11 cellular contexts compared by ENCODE assay signal in genomic region chr13:110592670-110593069, GRCh38. TPM values are rescaled to one million over a fixed set of nuclear protein-coding genes. Genes with fewer than 3 reads are reported as not detected.
A peak's percentile ranks its signal among the peaks of the same experiment; 100 is the strongest.
DNase-seq lines count a peak whose midpoint lies in the region; ATAC-seq and TF ChIP-seq lines count a peak whose summit lies in the region.
"Had no signal": no experiment of that assay in that cellular context is flagged by ENCODE, and none has a peak within 500 bp of the region (broad histone marks: within the 10 kb centered on the region; RNA-seq: fewer than 3 reads in every experiment).

No MANE protein-coding gene starts in this region.

- intact Hi-C loops in thyroid gland (cut with DNase I), result loop anchor here (5.0 kb wide), 1 partner anchor 225 kb away; no protein-coding TSS in a partner anchor
- intact Hi-C loops in left ventricle myocardium superior (cut with micrococcal nuclease), result loop anchor here (2.0 to 10.0 kb wide), 2 partner anchors 226 to 452 kb away; no protein-coding TSS in a partner anchor

- H3K4me3 ChIP-seq in ACC112 (ENCODE audit: low read depth, low read length), result no peak overlapping the region
- H3K4me3 ChIP-seq in thyroid gland (replicated peaks in 1 of 3), result no peak overlapping the region

- no peak for TF ChIP-seq CTCF in thyroid gland (IDR thresholded peaks at IDR 0.05)

- WGBS in thyroid gland, 2 donors, result 85 to 89% methylated on average over 2 of the region's 2 CpGs

- H3K27me3 ChIP-seq in ACC112 (ENCODE audit: insufficient read depth, low read length) (no peaks in the 10 kb centered on the region), thyroid gland (no peaks in the 10 kb centered on the region)

- no peaks in the 10 kb centered on the region for H3K79me2 ChIP-seq in ACC112 (ENCODE audit: control insufficient read depth, insufficient read depth, low read length, unreplicated experiment)

- DNase-seq in GM03348 (ENCODE audit: low spot score) (peak; percentile 45), RPMI7951 (ENCODE audit: low read depth) (peak; percentile 25), fibroblast of peridontal ligament (ENCODE audit: extremely low read depth) (peak; percentile 58), thyroid gland (no peak), left ventricle myocardium superior (no peak)
- no peak for DNase-seq in central memory CD4-positive, alpha-beta T cell
- DNase-seq in activated naive CD4-positive, alpha-beta T cell (lab: John Stamatoyannopoulos, UW), result no peak
- DNase-seq: Calu3; CD4-positive, alpha-beta T cell; H9 had no signal

- TF ChIP-seq POLR2A in thyroid gland (IDR thresholded peaks at IDR 0.05), result no peak

- H2AFZ ChIP-seq in ACC112 (ENCODE audit: low read length, unreplicated experiment), result no peak overlapping the region

- no peak for ATAC-seq in left ventricle myocardium superior

- H3K9me3 ChIP-seq in thyroid gland, result no peaks in the 10 kb centered on the region

- H3K27ac ChIP-seq in ACC112 (ENCODE audit: low read depth, low read length) (peak overlapping the region; percentile 49), thyroid gland (no peak overlapping the region)

- no peaks in the 10 kb centered on the region for H3K36me3 ChIP-seq in ACC112 (ENCODE audit: insufficient read depth, low read length)
- H3K36me3 ChIP-seq in thyroid gland, result no peaks in the 10 kb centered on the region

- H3K4me1 ChIP-seq in ACC112 (ENCODE audit: control insufficient read depth, insufficient read depth, low read length, unreplicated experiment) (peaks cover 9% of the 10 kb centered on the region), thyroid gland (no peaks in the 10 kb centered on the region)

RNA-seq across cellular contexts. Expression of gene NAXD, which starts 22.7 kb away (rescaled TPM):
- 12.0 and 14.0 TPM in 2 replicates for total RNA-seq in RPMI7951 (2014; rRNA removed; shearing (Covaris generic))
- total RNA-seq in thyroid gland (10 to 100 TPM; 38.2 to 46.6 (median 42.8) TPM), left ventricle myocardium superior (30.1 TPM)

RNA-seq across cellular contexts. Expression of gene RAB20, which starts 31.1 kb away (rescaled TPM):
- total RNA-seq in RPMI7951 (2014; rRNA removed; shearing (Covaris generic)), result 16.6 and 21.8 TPM in 2 replicates
- total RNA-seq in thyroid gland, result 10 to 100 TPM; 21.0 to 60.5 (median 43.5) TPM
- 10.3 TPM for total RNA-seq in left ventricle myocardium superior

Comparison
In these comparisons a context has a peak if more than half of its experiments do, and no peak if none do; other contexts are left out.
1. DNase-seq: peak in GM03348 (single experiment), RPMI7951 (single experiment) and fibroblast of peridontal ligament (single experiment); none in thyroid gland (0 of 2), central memory CD4-positive, alpha-beta T cell (single experiment), activated naive CD4-positive, alpha-beta T cell (0 of 4) and left ventricle myocardium superior (single experiment).